In the genomic region with DNA sequence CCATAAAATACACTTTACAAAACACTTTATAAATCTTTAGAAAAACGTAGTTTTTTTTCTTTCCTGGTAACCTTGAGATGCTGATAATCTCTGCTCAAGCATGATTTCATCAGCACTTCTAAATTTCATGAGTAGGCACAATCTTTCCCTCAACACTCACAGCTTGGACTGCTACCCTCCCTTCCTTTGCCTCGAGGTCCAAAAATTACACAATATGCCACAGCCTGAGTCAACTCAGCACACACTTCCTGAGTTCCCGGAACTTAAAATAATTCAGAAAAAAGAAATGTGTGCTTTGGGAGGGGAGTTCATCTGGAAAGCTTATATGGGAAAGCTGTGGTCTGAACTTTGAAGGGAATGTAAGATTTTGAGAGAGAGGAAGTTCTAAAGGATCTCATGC, we compare ENCODE assay signal across 9 cellular contexts. TPM values are rescaled to one million over a fixed set of nuclear protein-coding genes. Genes with fewer than 3 reads are reported as not detected.
DNase-seq lines count a peak whose midpoint lies in the region; ATAC-seq, FAIRE-seq and TF ChIP-seq lines count a peak whose summit lies in the region.
"Had no signal": no experiment of that assay in that cellular context is flagged by ENCODE, and none has a peak within 500 bp of the region (broad histone marks: within the 10 kb centered on the region; RNA-seq: fewer than 3 reads in every experiment).

No MANE protein-coding gene starts in this region.

- peak; percentile 67 to 88 for TF ChIP-seq EP300 in tibial nerve (IDR thresholded peaks at IDR 0.05)

- no peaks in the 10 kb centered on the region for H3K9me3 ChIP-seq in tibial nerve

- H3K4me1 ChIP-seq in tibial nerve, result peaks cover 0 to 22% (median 16%) of the 10 kb centered on the region in 4 donors

- H3K27ac ChIP-seq in tibial nerve, result peak overlapping the region in 3 of 4 donors; percentile 53 to 89 (median 85)

- H3K27me3 Mint-ChIP-seq in activated T-helper 17 cell treated with anti-CD3 and anti-CD28 coated beads, Interleukin-2, amount 50 U/mL, for 72 hours, result peaks cover 3% of the 10 kb centered on the region
- no peaks in the 10 kb centered on the region for H3K27me3 Mint-ChIP-seq in progenitor cell of endocrine pancreas

- H3K4me3 ChIP-seq in tibial nerve, result no peak overlapping the region

- WGBS in tibial nerve, 2 donors, result 1 to 4% methylated on average over 3 of the region's 3 CpGs

- peak; percentile 32 to 51 for ATAC-seq in activated CD4-positive, CD25-positive, alpha-beta regulatory T cell treated with anti-CD3 and anti-CD28 coated beads, Interleukin-2, amount 50 U/mL, for 24 hours
- peak; percentile 98 for ATAC-seq in activated T-helper 17 cell treated with anti-CD3 and anti-CD28 coated beads, Interleukin-2, amount 50 U/mL, for 72 hours (replicated peaks)
- ATAC-seq in GM18498 (IDR thresholded peaks at IDR 0.05; ENCODE audit: unreplicated experiment), result no peak
- ATAC-seq in HG03039 (IDR thresholded peaks at IDR 0.05; ENCODE audit: unreplicated experiment), result no peak

- no peaks in the 10 kb centered on the region for H3K4me1 Mint-ChIP-seq in activated T-helper 17 cell treated with anti-CD3 and anti-CD28 coated beads, Interleukin-2, amount 50 U/mL, for 72 hours
- peaks cover 2% of the 10 kb centered on the region for H3K4me1 Mint-ChIP-seq in progenitor cell of endocrine pancreas (ENCODE audit: low read depth)
- H3K4me1 Mint-ChIP-seq: B cell had no signal

- no peak overlapping the region for H3K4me3 Mint-ChIP-seq in activated T-helper 17 cell treated with anti-CD3 and anti-CD28 coated beads, Interleukin-2, amount 50 U/mL, for 72 hours
- no peak overlapping the region for H3K4me3 Mint-ChIP-seq in progenitor cell of endocrine pancreas (ENCODE audit: low read depth)
- H3K4me3 Mint-ChIP-seq: B cell had no signal

- FAIRE-seq in islet of Langerhans (lab: Jason Lieb, UNC), result peak; percentile 38

- TF ChIP-seq CTCF in tibial nerve (IDR thresholded peaks at IDR 0.05) (no peak), progenitor cell of endocrine pancreas (IDR thresholded peaks at IDR 0.05; ENCODE audit: unreplicated experiment) (no peak)

- no peaks in the 10 kb centered on the region for H3K36me3 Mint-ChIP-seq in activated T-helper 17 cell treated with anti-CD3 and anti-CD28 coated beads, Interleukin-2, amount 50 U/mL, for 72 hours (ENCODE audit: low read depth)
- H3K36me3 Mint-ChIP-seq in progenitor cell of endocrine pancreas (ENCODE audit: insufficient read depth), result no peaks in the 10 kb centered on the region

- H3K27ac Mint-ChIP-seq in activated T-helper 17 cell treated with anti-CD3 and anti-CD28 coated beads, Interleukin-2, amount 50 U/mL, for 72 hours, result no peak overlapping the region
- H3K27ac Mint-ChIP-seq in progenitor cell of endocrine pancreas, result no peak overlapping the region
- H3K27ac Mint-ChIP-seq: B cell had no signal

- TF ChIP-seq POLR2A in tibial nerve (IDR thresholded peaks at IDR 0.05), result no peak

- no peaks in the 10 kb centered on the region for H3K9me3 Mint-ChIP-seq in activated T-helper 17 cell treated with anti-CD3 and anti-CD28 coated beads, Interleukin-2, amount 50 U/mL, for 72 hours
- no peaks in the 10 kb centered on the region for H3K9me3 Mint-ChIP-seq in progenitor cell of endocrine pancreas (ENCODE audit: low read depth)

- DNase-seq in activated CD4-positive, CD25-positive, alpha-beta regulatory T cell treated with anti-CD3 and anti-CD28 coated beads, Interleukin-2, amount 50 U/mL, for 72 hours, result no peak
- peak in 1 of 2 donors; percentile 72 for DNase-seq in tibial nerve (ENCODE audit: low spot score in 2 of 2)
- DNase-seq in progenitor cell of endocrine pancreas (ENCODE audit: low spot score, unreplicated experiment), result no peak

- H3K36me3 ChIP-seq in tibial nerve, result no peaks in the 10 kb centered on the region

- no peaks in the 10 kb centered on the region for H3K27me3 ChIP-seq in tibial nerve

RNA-seq across cellular contexts. Expression of a gene that starts 5.9 kb away (rescaled TPM):
- not detected for total RNA-seq in activated T-helper 17 cell treated with anti-CD3 and anti-CD28 coated beads, Interleukin-2, amount 50 U/mL, for 72 hours
- total RNA-seq in tibial nerve (not detected), progenitor cell of endocrine pancreas (not detected in 2 replicates)
- total RNA-seq: B cell had no signal

RNA-seq across cellular contexts. Expression of a gene that starts 33.7 kb away (rescaled TPM):
- total RNA-seq in activated T-helper 17 cell treated with anti-CD3 and anti-CD28 coated beads, Interleukin-2, amount 50 U/mL, for 72 hours, result 10 to 100 TPM; 45.8 to 65.8 TPM
- 10 to 100 TPM; 30.2 to 65.1 (median 45.8) TPM for total RNA-seq in tibial nerve
- 111 and 113 TPM in 2 replicates for total RNA-seq in progenitor cell of endocrine pancreas

RNA-seq across cellular contexts. Expression of a gene that starts 38.9 kb away (rescaled TPM):
- total RNA-seq in activated T-helper 17 cell treated with anti-CD3 and anti-CD28 coated beads, Interleukin-2, amount 50 U/mL, for 72 hours, result not detected
- total RNA-seq in tibial nerve (not detected), progenitor cell of endocrine pancreas (not detected in 2 replicates)
- total RNA-seq: B cell had no signal

Comparison
In these comparisons a context has a peak if more than half of its experiments do, and no peak if none do; other contexts are left out.
1. ATAC-seq: peak in activated CD4-positive, CD25-positive, alpha-beta regulatory T cell treated with anti-CD3 and anti-CD28 coated beads, Interleukin-2, amount 50 U/mL, for 24 hours (2 of 2) and activated T-helper 17 cell treated with anti-CD3 and anti-CD28 coated beads, Interleukin-2, amount 50 U/mL, for 72 hours (single experiment); none in GM18498 (single experiment) and HG03039 (single experiment).